8 cellular contexts compared by ENCODE assay signal in the genomic region with DNA sequence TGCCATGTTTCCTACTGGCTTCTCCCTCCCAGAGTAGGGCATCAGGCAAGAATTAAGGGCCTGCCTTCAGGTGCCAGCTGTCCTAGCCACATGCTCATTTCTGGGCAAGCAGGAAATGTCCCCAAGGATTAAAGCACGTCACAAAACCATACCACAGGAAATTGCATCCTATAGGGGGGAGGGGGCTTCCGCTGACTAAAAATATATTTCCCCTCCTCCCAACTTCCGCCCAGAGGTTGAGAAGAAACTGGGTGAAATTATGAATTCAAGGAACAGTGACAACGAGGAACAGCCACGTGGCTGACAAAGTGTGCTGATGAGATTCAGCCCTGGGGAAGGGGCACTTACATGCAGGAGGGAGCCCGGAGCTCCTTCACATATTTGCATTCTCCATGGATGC. TPM values are rescaled to one million over a fixed set of nuclear protein-coding genes. Genes with fewer than 3 reads are reported as not detected.
A peak's percentile ranks its signal among the peaks of the same experiment; 100 is the strongest.
DNase-seq lines count a peak whose midpoint lies in the region; ATAC-seq and TF ChIP-seq lines count a peak whose summit lies in the region.

No MANE protein-coding gene starts in this region.

- peak; percentile 83 to 93 (median 86) for TF ChIP-seq EP300 in upper lobe of left lung (IDR thresholded peaks at IDR 0.05)

- no peaks in the 10 kb centered on the region for H3K27me3 Mint-ChIP-seq in T-helper 2 cell treated with Interferon-gamma antibody and Interleukin-4, amounts not matched to agents 5 μg/mL and 100 μg/mL, for 36 hours (ENCODE audit: low read depth)
- no peaks in the 10 kb centered on the region for H3K27me3 Mint-ChIP-seq in chondrocyte (ENCODE audit: low read depth)

- H3K9me3 ChIP-seq in heart right ventricle = no peaks in the 10 kb centered on the region
- no peaks in the 10 kb centered on the region for H3K9me3 ChIP-seq in right cardiac atrium (ENCODE audit: control insufficient read depth, low read length)
- H3K9me3 ChIP-seq in upper lobe of left lung = no peaks in the 10 kb centered on the region

- intact Hi-C loops in heart right ventricle (cut with DNase I) = loop anchor here in 5 of 10 donors (5.0 to 10.0 kb wide), 3 partner anchors 40 to 47 kb away; a partner anchor contains a TSS
- intact Hi-C loops in Right ventricle myocardium inferior (cut with DNase I) = no loop called here
- intact Hi-C loops in right cardiac atrium (cut with DNase I) = loop anchor here in 1 of 4 donors (5.0 to 10.0 kb wide), 3 partner anchors 40 to 167 kb away; a partner anchor contains a TSS

- peak overlapping the region; percentile 88 for H3K27ac Mint-ChIP-seq in T-helper 2 cell treated with Interferon-gamma antibody and Interleukin-4, amounts not matched to agents 5 μg/mL and 100 μg/mL, for 36 hours
- H3K27ac Mint-ChIP-seq in chondrocyte (ENCODE audit: unreplicated experiment) = no peak overlapping the region

- TF ChIP-seq CTCF in heart right ventricle (IDR thresholded peaks at IDR 0.05) (no peak), upper lobe of left lung (IDR thresholded peaks at IDR 0.05) (no peak), chondrocyte (IDR thresholded peaks at IDR 0.05) (no peak)

- TF ChIP-seq POLR2A in upper lobe of left lung (IDR thresholded peaks at IDR 0.05) = no peak

- H3K4me1 ChIP-seq in heart right ventricle (peaks cover 11 to 92% (median 86%) of the 10 kb centered on the region in 9 donors), right cardiac atrium (ENCODE audit: control insufficient read depth, insufficient read depth, low read length) (peaks cover 18% of the 10 kb centered on the region), upper lobe of left lung (peaks cover 54 to 75% (median 63%) of the 10 kb centered on the region in 4 donors)

- WGBS in heart right ventricle, 2 donors = 54 to 57% methylated on average over 6 of the region's 6 CpGs
- 54% methylated on average over 6 of the region's 6 CpGs for WGBS in right cardiac atrium
- 35 to 44% methylated on average over 6 of the region's 6 CpGs for WGBS in upper lobe of left lung, 2 donors

- no peaks in the 10 kb centered on the region for H3K9me3 Mint-ChIP-seq in T-helper 2 cell treated with Interferon-gamma antibody and Interleukin-4, amounts not matched to agents 5 μg/mL and 100 μg/mL, for 36 hours
- no peaks in the 10 kb centered on the region for H3K9me3 Mint-ChIP-seq in chondrocyte (ENCODE audit: low read depth)

- peaks cover 0 to 65% (median 12%) of the 10 kb centered on the region in 9 donors for H3K36me3 ChIP-seq in heart right ventricle
- peaks cover 0 to 28% (median 1%) of the 10 kb centered on the region in 4 donors for H3K36me3 ChIP-seq in upper lobe of left lung

- H3K36me3 Mint-ChIP-seq in T-helper 2 cell treated with Interferon-gamma antibody and Interleukin-4, amounts not matched to agents 5 μg/mL and 100 μg/mL, for 36 hours (ENCODE audit: low read depth) = peaks cover 25% of the 10 kb centered on the region
- no peaks in the 10 kb centered on the region for H3K36me3 Mint-ChIP-seq in chondrocyte (ENCODE audit: low read depth)

- H3K4me3 ChIP-seq in heart right ventricle (peak overlapping the region in 6 of 10 donors; percentile 4 to 97 (median 8)), right cardiac atrium (ENCODE audit: low read length) (no peak overlapping the region), upper lobe of left lung (peak overlapping the region in 1 of 4 donors; percentile 6)

- H3K27me3 ChIP-seq in heart right ventricle (no peaks in the 10 kb centered on the region), right cardiac atrium (ENCODE audit: control insufficient read depth, insufficient read depth) (no peaks in the 10 kb centered on the region), upper lobe of left lung (no peaks in the 10 kb centered on the region)

- H3K4me3 Mint-ChIP-seq in T-helper 2 cell treated with Interferon-gamma antibody and Interleukin-4, amounts not matched to agents 5 μg/mL and 100 μg/mL, for 36 hours = peak overlapping the region; percentile 80
- no peak overlapping the region for H3K4me3 Mint-ChIP-seq in chondrocyte (ENCODE audit: unreplicated experiment)

- H3K4me1 Mint-ChIP-seq in T-helper 2 cell treated with Interferon-gamma antibody and Interleukin-4, amounts not matched to agents 5 μg/mL and 100 μg/mL, for 36 hours (ENCODE audit: low read depth) = peaks cover 53% of the 10 kb centered on the region
- peaks cover 30% of the 10 kb centered on the region for H3K4me1 Mint-ChIP-seq in chondrocyte (ENCODE audit: low read depth)

- DNase-seq in heart right ventricle (no peak), Right ventricle myocardium inferior (ENCODE audit: missing footprints) (no peak), right cardiac atrium (no peak), upper lobe of left lung (peak in 1 of 2 donors; percentile 50), NCI-H1417 treated with DMSO at 0.1 percent for 48 hours (lab: John Stamatoyannopoulos, UW) (no peak), chondrocyte (ENCODE audit: low spot score) (no peak)
- DNase-seq in T-helper 2 cell treated with Interferon-gamma antibody and Interleukin-4, amounts not matched to agents 5 μg/mL and 100 μg/mL, for 36 hours (ENCODE audit: low spot score) = peak; percentile 48

- ATAC-seq in heart right ventricle = peak in 2 of 8 donors; percentile 3 to 13
- ATAC-seq in Right ventricle myocardium inferior = no peak
- no peak for ATAC-seq in right cardiac atrium
- peak in 1 of 2 donors; percentile 11 for ATAC-seq in upper lobe of left lung (ENCODE audit: low FRiP score in 2 of 2)
- ATAC-seq in GM18517 (IDR thresholded peaks at IDR 0.05; ENCODE audit: unreplicated experiment) = no peak

- H3K27ac ChIP-seq in heart right ventricle (peak overlapping the region; percentile 0 to 96 (median 82)), right cardiac atrium (ENCODE audit: low read length) (peak overlapping the region; percentile 82), upper lobe of left lung (peak overlapping the region; percentile 36 to 74 (median 70))

RNA-seq across cellular contexts. Expression of a gene that starts 4.1 kb away (rescaled TPM):
- 100 to 1,000 TPM in 2 of 10 donors, 10 to 100 TPM in 8; 18.5 to 121 (median 33.3) TPM for total RNA-seq in heart right ventricle
- polyA plus RNA-seq in heart right ventricle = 10 to 100 TPM; 14.6 to 33.5 TPM
- 20.2 TPM for total RNA-seq in Right ventricle myocardium inferior
- 10 to 100 TPM; 17.6 to 26.8 (median 19.5) TPM for total RNA-seq in right cardiac atrium
- polyA plus RNA-seq in right cardiac atrium = 31.0 TPM
- total RNA-seq in upper lobe of left lung = 10 to 100 TPM; 10.5 to 65.0 (median 49.5) TPM
- 2.8 to 8.0 TPM (median 7.2 TPM) in 3 replicates for total RNA-seq in chondrocyte

RNA-seq across cellular contexts. Expression of a gene that starts 17.7 kb away (rescaled TPM):
- total RNA-seq in heart right ventricle (under 1 TPM in 2 of 10 donors, not detected in 8; 0.10 to 0.34 TPM), Right ventricle myocardium inferior (not detected), right cardiac atrium (under 1 TPM in 2 of 4 donors, not detected in 2; 0.25 to 0.26 TPM), upper lobe of left lung (under 1 TPM in 3 of 6 donors, not detected in 3; 0.15 to 0.23 (median 0.17) TPM), chondrocyte (not detected in 3 replicates)
- polyA plus RNA-seq in heart right ventricle (under 1 TPM; 0.01 to 0.29 TPM), right cardiac atrium (0.05 TPM)

RNA-seq across cellular contexts. Expression of a gene that starts 39.4 kb away (rescaled TPM):
- total RNA-seq in heart right ventricle = 10 to 100 TPM; 56.8 to 94.0 (median 77.0) TPM
- polyA plus RNA-seq in heart right ventricle = 100 to 1,000 TPM in 1 of 2 donors, 10 to 100 TPM in 1; 95.1 to 100 TPM
- total RNA-seq in Right ventricle myocardium inferior = 80.6 TPM
- 10 to 100 TPM; 57.6 to 71.9 (median 63.6) TPM for total RNA-seq in right cardiac atrium
- 144 TPM for polyA plus RNA-seq in right cardiac atrium
- total RNA-seq in upper lobe of left lung = 100 to 1,000 TPM in 2 of 6 donors, 10 to 100 TPM in 4; 44.7 to 128 (median 87.7) TPM
- 44.5 to 50.5 TPM (median 49.0 TPM) in 3 replicates for total RNA-seq in chondrocyte

RNA-seq across cellular contexts. Expression of a gene that starts 59.3 kb away (rescaled TPM):
- total RNA-seq in heart right ventricle (10 to 100 TPM; 51.9 to 77.9 (median 68.5) TPM), Right ventricle myocardium inferior (57.2 TPM), right cardiac atrium (10 to 100 TPM; 59.8 to 69.1 (median 62.4) TPM), upper lobe of left lung (100 to 1,000 TPM in 5 of 6 donors, 10 to 100 TPM in 1; 97.0 to 338 (median 135) TPM), chondrocyte (61.4 to 79.8 TPM (median 67.7 TPM) in 3 replicates)
- polyA plus RNA-seq in heart right ventricle (10 to 100 TPM; 26.6 to 62.9 TPM), right cardiac atrium (36.1 TPM)
